Comparison of ENCODE assay signal across 9 cellular contexts in the genomic region with DNA sequence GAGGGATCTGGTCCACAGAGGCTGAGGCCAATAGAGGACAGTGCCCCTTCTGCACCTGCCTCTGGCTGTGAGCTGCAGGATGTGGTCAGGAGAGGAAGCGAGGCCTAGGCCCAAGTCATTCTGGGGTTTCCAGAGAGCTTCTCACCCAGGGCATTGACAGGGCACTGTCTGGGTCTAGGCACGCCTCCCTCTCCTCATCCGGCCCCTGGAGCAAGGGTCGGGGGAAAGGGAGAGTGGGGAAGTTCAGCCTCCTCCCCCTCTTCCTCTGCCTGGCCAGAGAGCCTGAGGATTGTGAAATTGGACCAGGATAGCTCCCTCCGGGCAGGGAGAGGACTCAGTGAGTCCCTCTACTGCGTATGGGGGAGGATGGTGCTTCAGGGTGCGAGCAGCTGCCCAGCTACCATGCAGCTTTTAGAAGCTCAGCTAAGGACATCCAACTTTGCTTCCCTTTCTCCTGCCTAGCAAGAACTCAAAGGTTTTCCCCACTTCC. TPM values are rescaled to one million over a fixed set of nuclear protein-coding genes. Genes with fewer than 3 reads are reported as not detected.
DNase-seq lines count a peak whose midpoint lies in the region; ATAC-seq and TF ChIP-seq lines count a peak whose summit lies in the region.
"Had no signal": no experiment of that assay in that cellular context is flagged by ENCODE, and none has a peak within 500 bp of the region (broad histone marks: within the 10 kb centered on the region; RNA-seq: fewer than 3 reads in every experiment).

No MANE protein-coding gene starts in this region.

- H3K4me3 ChIP-seq in GM12865 (ENCODE audit: low read depth, low read length) = peak overlapping the region; percentile 34

- no peaks in the 10 kb centered on the region for H3K36me3 Mint-ChIP-seq in naive B cell

- H3K4me3 Mint-ChIP-seq in naive B cell = peak overlapping the region in 4 of 8 donors; percentile 1 to 87 (median 36)

- H3K4me1 Mint-ChIP-seq in naive B cell = peaks cover 29 to 52% (median 44%) of the 10 kb centered on the region in 3 donors

- no peak for TF ChIP-seq CTCF in GM12865 (IDR thresholded peaks at IDR 0.05; ENCODE audit: insufficient read depth, low read depth, low read length, missing control alignments)

- H3K9me3 Mint-ChIP-seq in naive B cell = no peaks in the 10 kb centered on the region

- peak; percentile 95 for DNase-seq in GM12865 (ENCODE audit: low read depth)
- DNase-seq in Kasumi-1 (lab: John Stamatoyannopoulos, UW) = peak; percentile 85 to 91
- DNase-seq in activated CD8-positive, alpha-beta memory T cell treated with anti-CD3 and anti-CD28 coated beads for 24 hours = peak; percentile 83
- peak; percentile 29 for DNase-seq in naive B cell
- no peak for DNase-seq in superior temporal gyrus (ENCODE audit: extremely low spot score)
- DNase-seq in DMS 273 (lab: John Stamatoyannopoulos, UW; ENCODE audit: unreplicated experiment) = no peak
- no peak for DNase-seq in NCI-H2029 (lab: John Stamatoyannopoulos, UW)

- ATAC-seq in GM21619 (IDR thresholded peaks at IDR 0.05; ENCODE audit: unreplicated experiment) (peak; percentile 91), naive B cell (ENCODE audit: low read depth in 2 of 2) (peak; percentile 92 to 95)
- ATAC-seq: Panc1 had no signal

- peaks cover 28 to 38% (median 28%) of the 10 kb centered on the region in 3 donors for H3K27me3 Mint-ChIP-seq in naive B cell

- H3K27ac Mint-ChIP-seq in naive B cell = peak overlapping the region in 2 of 6 donors; percentile 21 to 37

RNA-seq across cellular contexts. Expression of gene INAVA, which starts 6.3 kb away (rescaled TPM):
- not detected for polyA plus RNA-seq in naive B cell (ENCODE audit: low read depth in 6 of 6)

RNA-seq across cellular contexts. Expression of gene GPR25, which starts 15.6 kb away (rescaled TPM):
- polyA plus RNA-seq in naive B cell (ENCODE audit: low read depth in 6 of 6) = under 1 TPM in 2 of 6 donors, not detected in 4; 0.26 to 0.29 TPM

Comparison
In these comparisons a context has a peak if more than half of its experiments do, and no peak if none do; other contexts are left out.
1. DNase-seq: peak in GM12865 (single experiment), Kasumi-1 (2 of 2), activated CD8-positive, alpha-beta memory T cell treated with anti-CD3 and anti-CD28 coated beads for 24 hours (single experiment) and naive B cell (single experiment); none in superior temporal gyrus (single experiment), DMS 273 (single experiment) and NCI-H2029 (single experiment).